17 cellular contexts compared by ENCODE assay signal in genomic region chr17:11487469-11487868, GRCh38.
DNase-seq lines count a peak whose midpoint lies in the region; ATAC-seq and TF ChIP-seq lines count a peak whose summit lies in the region.
"Had no signal": no experiment of that assay in that cellular context is flagged by ENCODE, and none has a peak within 500 bp of the region (broad histone marks: within the 10 kb centered on the region; RNA-seq: fewer than 3 reads in every experiment).

No MANE protein-coding gene starts in this region.

- no peak overlapping the region for H2BK120ac ChIP-seq in neuronal stem cell (ENCODE audit: low read depth, low read length)

- no peak overlapping the region for H3K23ac ChIP-seq in neuronal stem cell (ENCODE audit: low read depth, low read length, poor library complexity)

- H3K27ac Mint-ChIP-seq in endodermal cell (peak overlapping the region; percentile 85), Caco-2 (ENCODE audit: unreplicated experiment) (no peak overlapping the region)
- H3K27ac Mint-ChIP-seq: CD8-positive, alpha-beta memory T cell; H9 had no signal

- H3K14ac ChIP-seq in neuronal stem cell (ENCODE audit: low read length): no peak overlapping the region

- H2BK5ac ChIP-seq in neuronal stem cell (ENCODE audit: low read length): no peak overlapping the region

- H3K36me3 Mint-ChIP-seq in endodermal cell (ENCODE audit: low read depth) (no peaks in the 10 kb centered on the region), Caco-2 (ENCODE audit: insufficient read depth, unreplicated experiment) (peaks cover 5% of the 10 kb centered on the region)
- H3K36me3 Mint-ChIP-seq: CD8-positive, alpha-beta memory T cell had no signal

- no peaks in the 10 kb centered on the region for H3K79me1 ChIP-seq in neuronal stem cell (ENCODE audit: low read depth, low read length)

- DNase-seq in right atrium auricular region (ENCODE audit: low spot score) (peak; percentile 11), left cardiac atrium (no peak), endodermal cell (peak; percentile 55), neuronal stem cell (ENCODE audit: low spot score) (peak; percentile 53), T-helper 9 cell (no peak), caudate nucleus (lab: John Stamatoyannopoulos, UW) (no peak), Caco-2 (no peak)
- DNase-seq: AML-193; Calu3; CD8-positive, alpha-beta memory T cell; DMS153; DMS79 treated with DMSO at 0.1 percent for 48 hours; EL; GOT3; H9 had no signal

- no peak overlapping the region for H3K9ac ChIP-seq in endodermal cell (ENCODE audit: extremely low read depth, low read length, poor library complexity, severe bottlenecking)
- H3K9ac ChIP-seq in neuronal stem cell (ENCODE audit: low read depth, low read length, poor library complexity): no peak overlapping the region
- H3K9ac ChIP-seq: BLaER1 had no signal

- no peak for ATAC-seq in left cardiac atrium

- no peak overlapping the region for H2BK15ac ChIP-seq in neuronal stem cell (ENCODE audit: low read length)

- BruUV-seq in Caco-2 (replicated peaks; lab: Mats Ljungman, UMichigan): no TSS peak

- no peak overlapping the region for H3K27ac ChIP-seq in right atrium auricular region
- H3K27ac ChIP-seq in endodermal cell (ENCODE audit: low read depth, low read length): no peak overlapping the region
- peak overlapping the region; percentile 26 for H3K27ac ChIP-seq in neuronal stem cell (replicated peaks; ENCODE audit: low read length)
- no peak overlapping the region for H3K27ac ChIP-seq in caudate nucleus (ENCODE audit: low read depth, low read length)
- H3K27ac ChIP-seq: 22Rv1, BLaER1 had no signal

- TF ChIP-seq CTCF in right atrium auricular region (IDR thresholded peaks at IDR 0.05) (no peak), endodermal cell (conservative IDR thresholded peaks at IDR 0.05) (no peak), Caco-2 (IDR thresholded peaks at IDR 0.05; ENCODE audit: insufficient read depth in 1 of 2, low read depth in 1 of 2, low read length in 1 of 2, severe bottlenecking in 1 of 2, unreplicated experiment in 1 of 2) (no peak)

- H4K91ac ChIP-seq in neuronal stem cell (ENCODE audit: low read depth, low read length, poor library complexity): no peak overlapping the region

- no peaks in the 10 kb centered on the region for H3K27me3 ChIP-seq in right atrium auricular region
- H3K27me3 ChIP-seq in endodermal cell (ENCODE audit: control insufficient read depth, insufficient read depth, low read length, poor library complexity, severe bottlenecking): no peaks in the 10 kb centered on the region
- H3K27me3 ChIP-seq in neuronal stem cell (ENCODE audit: control insufficient read depth in 3 of 3, insufficient read depth in 3 of 3, low read depth in 1 of 3, low read length in 3 of 3): no peaks in the 10 kb centered on the region
- H3K27me3 ChIP-seq in Caco-2 (replicated peaks; ENCODE audit: control insufficient read depth, insufficient read depth, low read length): no peaks in the 10 kb centered on the region
- H3K27me3 ChIP-seq: BLaER1 had no signal

- CTCF ChIA-PET in Caco-2 (lab: Charles Lee): no interaction called here

- no peak overlapping the region for H3K4me2 ChIP-seq in neuronal stem cell (ENCODE audit: insufficient read depth, low read length, poor library complexity, severe bottlenecking)
- H3K4me2 ChIP-seq: BLaER1 had no signal

- 41 to 78% methylated on average over 2 of the region's 2 CpGs for WGBS in endodermal cell (ENCODE audit: insufficient coverage in 1 of 2, insufficient read length in 1 of 2), 2 experiments
- WGBS in neuronal stem cell (ENCODE audit: extremely low coverage in 2 of 2, insufficient read length in 2 of 2, insufficient replicate concordance in 1 of 2), 2 donors: no CpG with 5 or more reads among the region's 2 CpGs

- H2AK5ac ChIP-seq in neuronal stem cell (ENCODE audit: low read depth, low read length): no peak overlapping the region

- H3K4ac ChIP-seq in neuronal stem cell (ENCODE audit: low read length): no peak overlapping the region

- H2BK12ac ChIP-seq in neuronal stem cell (ENCODE audit: low read length): no peak overlapping the region

- H3K4me1 Mint-ChIP-seq in endodermal cell: peaks cover 45% of the 10 kb centered on the region
- H3K4me1 Mint-ChIP-seq in Caco-2 (ENCODE audit: low read depth, unreplicated experiment): no peaks in the 10 kb centered on the region
- H3K4me1 Mint-ChIP-seq: CD8-positive, alpha-beta memory T cell had no signal

- POLR2A ChIA-PET in Caco-2 (lab: Charles Lee): no interaction called here

- H3K9me3 Mint-ChIP-seq in endodermal cell (no peaks in the 10 kb centered on the region), Caco-2 (ENCODE audit: unreplicated experiment) (no peaks in the 10 kb centered on the region)
- H3K9me3 Mint-ChIP-seq: H9 had no signal

- H2AFZ ChIP-seq in neuronal stem cell (ENCODE audit: low read length): no peak overlapping the region

- H3K4me1 ChIP-seq in right atrium auricular region: no peaks in the 10 kb centered on the region
- H3K4me1 ChIP-seq in endodermal cell (ENCODE audit: control insufficient read depth, insufficient read depth, low read length): peaks cover 8% of the 10 kb centered on the region
- peaks cover 0 to 38% of the 10 kb centered on the region in 2 donors for H3K4me1 ChIP-seq in neuronal stem cell (ENCODE audit: control insufficient read depth in 2 of 2, insufficient read depth in 1 of 2, low read depth in 1 of 2, low read length in 2 of 2)
- H3K4me1 ChIP-seq in Caco-2: no peaks in the 10 kb centered on the region
- H3K4me1 ChIP-seq: BLaER1 had no signal

- no peaks in the 10 kb centered on the region for H3K9me3 ChIP-seq in right atrium auricular region
- no peaks in the 10 kb centered on the region for H3K9me3 ChIP-seq in endodermal cell (ENCODE audit: control insufficient read depth, low read length)
- peaks cover 0 to 5% of the 10 kb centered on the region in 2 donors for H3K9me3 ChIP-seq in neuronal stem cell (replicated peaks in 1 of 2; ENCODE audit: control insufficient read depth in 2 of 2, insufficient read depth in 1 of 2, low read depth in 1 of 2, low read length in 2 of 2)
- no peaks in the 10 kb centered on the region for H3K9me3 ChIP-seq in Caco-2
- H3K9me3 ChIP-seq: BLaER1 had no signal

- no peak overlapping the region for H3K4me3 ChIP-seq in right atrium auricular region
- peak overlapping the region; percentile 21 for H3K4me3 ChIP-seq in endodermal cell (ENCODE audit: low read length)
- no peak overlapping the region for H3K4me3 ChIP-seq in neuronal stem cell (ENCODE audit: low read length in 2 of 2)
- H3K4me3 ChIP-seq in Caco-2 (ENCODE audit: low read depth, low read length): no peak overlapping the region
- H3K4me3 ChIP-seq: BLaER1 had no signal

- no peak overlapping the region for H3K18ac ChIP-seq in neuronal stem cell (ENCODE audit: low read length)

- H3K27me3 Mint-ChIP-seq in endodermal cell (ENCODE audit: insufficient read depth) (peaks cover 27% of the 10 kb centered on the region), Caco-2 (ENCODE audit: insufficient read depth, unreplicated experiment) (no peaks in the 10 kb centered on the region)
- H3K27me3 Mint-ChIP-seq: CD8-positive, alpha-beta memory T cell had no signal

- H3K4me3 Mint-ChIP-seq in endodermal cell (peak overlapping the region; percentile 27), Caco-2 (ENCODE audit: unreplicated experiment) (no peak overlapping the region)
- H3K4me3 Mint-ChIP-seq: CD8-positive, alpha-beta memory T cell; H9 had no signal

- H3K36me3 ChIP-seq in right atrium auricular region: no peaks in the 10 kb centered on the region
- no peaks in the 10 kb centered on the region for H3K36me3 ChIP-seq in endodermal cell (ENCODE audit: control insufficient read depth, insufficient read depth, low read length)
- H3K36me3 ChIP-seq in neuronal stem cell (replicated peaks in 1 of 2; ENCODE audit: control insufficient read depth in 2 of 2, insufficient read depth in 2 of 2, low read length in 2 of 2): no peaks in the 10 kb centered on the region
- H3K36me3 ChIP-seq in Caco-2 (ENCODE audit: control insufficient read depth, insufficient read depth, low read length): no peaks in the 10 kb centered on the region
- H3K36me3 ChIP-seq: BLaER1 had no signal

- H4K8ac ChIP-seq in neuronal stem cell (ENCODE audit: low read depth, low read length): no peak overlapping the region

- intact Hi-C loops in left cardiac atrium (cut with DNase I): no loop called here
- intact Hi-C loops in Caco-2 (cut with micrococcal nuclease; ENCODE audit: unreplicated experiment): no loop called here

Comparison
In these comparisons a context has a peak if more than half of its experiments do, and no peak if none do; other contexts are left out.
1. DNase-seq: peak in right atrium auricular region (single experiment), endodermal cell (single experiment) and neuronal stem cell (single experiment); none in left cardiac atrium (single experiment), T-helper 9 cell (single experiment), caudate nucleus (0 of 61) and Caco-2 (0 of 2).